22 cellular contexts compared by ENCODE assay signal in genomic region chr3:113219605-113220300, GRCh38. TPM values are rescaled to one million over a fixed set of nuclear protein-coding genes. Genes with fewer than 3 reads are reported as not detected.
DNase-seq lines count a peak whose midpoint lies in the region; ATAC-seq and TF ChIP-seq lines count a peak whose summit lies in the region.
"Had no signal": no experiment of that assay in that cellular context is flagged by ENCODE, and none has a peak within 500 bp of the region (broad histone marks: within the 10 kb centered on the region; RNA-seq: fewer than 3 reads in every experiment).

No MANE protein-coding gene starts in this region.

- H3K27ac Mint-ChIP-seq in brain = peak overlapping the region in 3 of 5 experiments; percentile 56 to 80 (median 63)
- H3K27ac Mint-ChIP-seq: HFFc6 had no signal

- peak; percentile 71 to 87 for DNase-seq in foreskin keratinocyte
- DNase-seq in myocyte (ENCODE audit: low read depth) = peak; percentile 80
- no peak for DNase-seq in upper lobe of right lung
- DNase-seq in A673 (ENCODE audit: low spot score) = no peak
- DNase-seq in inferior parietal cortex (ENCODE audit: extremely low spot score) = no peak
- DNase-seq: ACHN, C1 segment of cervical spinal cord, DMS79 treated with DMSO at 0.1 percent for 48 hours, H7, HFFc6, KG1, NCI-H1417 treated with DMSO at 0.1 percent for 48 hours, NCI-H1930, NCI-H345, NCI-H524 treated with DMSO at 0.1 percent for 48 hours, PC-9, SIG-M5 had no signal

- H3K9ac ChIP-seq in stomach smooth muscle (ENCODE audit: low read length in 2 of 2) = peak overlapping the region in 1 of 2 donors; percentile 42

- H3K27me3 Mint-ChIP-seq in brain = peaks cover 3% of the 10 kb centered on the region

- no peak overlapping the region for H3K4me3 Mint-ChIP-seq in brain
- H3K4me3 Mint-ChIP-seq: HFFc6 had no signal

- intact Hi-C loops in upper lobe of right lung (cut with DNase I) (no loop called here), A673 (cut with micrococcal nuclease; ENCODE audit: unreplicated experiment) (no loop called here)

- H3K9me3 Mint-ChIP-seq in brain = no peaks in the 10 kb centered on the region
- H3K9me3 Mint-ChIP-seq: HFFc6 had no signal

- CTCF ChIA-PET in A673 (lab: Charles Lee) = no interaction called here

- H3K27ac ChIP-seq in foreskin keratinocyte (no peak overlapping the region), stomach smooth muscle (ENCODE audit: low read length) (peak overlapping the region; percentile 25), upper lobe of right lung (no peak overlapping the region), A673 (ENCODE audit: low read depth, low read length, poor library complexity, severe bottlenecking) (no peak overlapping the region)
- H3K27ac ChIP-seq: PC-9, RWPE1 had no signal

- ATAC-seq in foreskin keratinocyte (peak; percentile 72), GM21447 (IDR thresholded peaks at IDR 0.05; ENCODE audit: unreplicated experiment) (no peak), upper lobe of right lung (no peak)
- ATAC-seq: HepG2 had no signal

- H3K4me3 ChIP-seq in stomach smooth muscle (ENCODE audit: low read length in 2 of 2) (no peak overlapping the region), upper lobe of right lung (no peak overlapping the region), A673 (ENCODE audit: low read depth, low read length, poor library complexity, severe bottlenecking) (no peak overlapping the region)
- H3K4me3 ChIP-seq: PC-9 had no signal

- peaks cover 51% of the 10 kb centered on the region for H3K36me3 Mint-ChIP-seq in brain

- H3K27me3 ChIP-seq in foreskin keratinocyte = no peaks in the 10 kb centered on the region
- H3K27me3 ChIP-seq in stomach smooth muscle (ENCODE audit: control insufficient read depth in 1 of 2, insufficient read depth in 2 of 2, low read length in 2 of 2) = no peaks in the 10 kb centered on the region
- peaks cover 8% of the 10 kb centered on the region for H3K27me3 ChIP-seq in upper lobe of right lung
- H3K27me3 ChIP-seq in A673 (replicated peaks; ENCODE audit: insufficient read depth, low read depth, low read length, poor library complexity) = no peaks in the 10 kb centered on the region

- POLR2A ChIA-PET in A673 (lab: Charles Lee; ENCODE audit: low non-redundant PET) = no interaction called here

- no peaks in the 10 kb centered on the region for H3K9me3 ChIP-seq in stomach smooth muscle (ENCODE audit: control insufficient read depth in 2 of 2, low read length in 2 of 2)
- H3K9me3 ChIP-seq in upper lobe of right lung = no peaks in the 10 kb centered on the region
- no peaks in the 10 kb centered on the region for H3K9me3 ChIP-seq in A673 (ENCODE audit: low read depth, low read length, poor library complexity, severe bottlenecking)

- peaks cover 14% of the 10 kb centered on the region for H3K4me1 ChIP-seq in foreskin keratinocyte
- peaks cover 52% of the 10 kb centered on the region for H3K4me1 ChIP-seq in stomach smooth muscle (ENCODE audit: control insufficient read depth, insufficient read depth, low read length)
- H3K4me1 ChIP-seq in upper lobe of right lung = no peaks in the 10 kb centered on the region
- no peaks in the 10 kb centered on the region for H3K4me1 ChIP-seq in A673 (ENCODE audit: insufficient read depth, low read length, poor library complexity, severe bottlenecking)

- H3K36me3 ChIP-seq in stomach smooth muscle (ENCODE audit: control insufficient read depth in 2 of 2, insufficient read depth in 2 of 2, low read length in 2 of 2) (peaks cover 25 to 44% of the 10 kb centered on the region in 2 donors), upper lobe of right lung (no peaks in the 10 kb centered on the region), A673 (ENCODE audit: insufficient read depth, low read length, poor library complexity, severe bottlenecking) (no peaks in the 10 kb centered on the region)

- TF ChIP-seq CTCF in brain (conservative IDR thresholded peaks at IDR 0.05) (no peak), foreskin keratinocyte (conservative IDR thresholded peaks at IDR 0.05) (no peak), upper lobe of right lung (IDR thresholded peaks at IDR 0.05) (no peak), A673 (conservative IDR thresholded peaks at IDR 0.05; ENCODE audit: low read depth, low read length) (no peak)

- peaks cover 91% of the 10 kb centered on the region for H3K4me1 Mint-ChIP-seq in brain

- BruUV-seq in A673 (replicated peaks; lab: Mats Ljungman, UMichigan) = no TSS peak

RNA-seq across cellular contexts. Expression of gene BOC, which starts 8.4 kb away (rescaled TPM):
- polyA plus RNA-seq in brain (ENCODE audit: insufficient read depth, low read depth, low replicate concordance) = 23.3 TPM
- 10.5 and 13.4 TPM in 2 replicates for total RNA-seq in foreskin keratinocyte
- polyA plus RNA-seq in foreskin keratinocyte = 8.3 and 11.4 TPM in 2 replicates
- 10.7 and 22.8 TPM in 2 replicates for total RNA-seq in myocyte
- 6.2 TPM for polyA plus RNA-seq in myocyte (2012)
- 6.1 TPM for total RNA-seq in upper lobe of right lung
- 1.2 and 1.7 TPM in 2 replicates for total RNA-seq in A673 (2021)
- total RNA-seq: HepG2 had no signal

Comparison
In these comparisons a context has a peak if more than half of its experiments do, and no peak if none do; other contexts are left out.
1. DNase-seq: peak in foreskin keratinocyte (2 of 2) and myocyte (single experiment); none in upper lobe of right lung (single experiment), A673 (single experiment) and inferior parietal cortex (single experiment).